In genomic region chr3:134048278-134048996, GRCh38 we compare ENCODE assay signal across 29 cellular contexts. TPM values are rescaled to one million over a fixed set of nuclear protein-coding genes. Genes with fewer than 3 reads are reported as not detected.
"Had no signal": no experiment of that assay in that cellular context is flagged by ENCODE, and none has a peak within 500 bp of the region (broad histone marks: within the 10 kb centered on the region; RNA-seq: fewer than 3 reads in every experiment).

No MANE protein-coding gene starts in this region.

- H3K4me3 Mint-ChIP-seq: central memory CD8-positive, alpha-beta T cell; memory B cell; mesothelial cell of epicardium; naive B cell; natural killer cell treated with Interleukin-12 subunit alpha and Interleukin-12 subunit beta and Interleukin-15 and Interleukin-18, amount 100 ng/mL, for 72 hours had no signal

- H3K27ac Mint-ChIP-seq: memory B cell; mesothelial cell of epicardium; naive B cell; natural killer cell treated with Interleukin-12 subunit alpha and Interleukin-12 subunit beta and Interleukin-15 and Interleukin-18, amount 100 ng/mL, for 72 hours; progenitor cell of endocrine pancreas had no signal

- ATAC-seq: left lobe of liver, mucosa of descending colon, pancreas, sciatic nerve had no signal

- H3K27ac ChIP-seq: colonic mucosa, esophagus squamous epithelium, hepatocyte, pancreas, testis, tibial artery, vagina had no signal

- H3K36me3 Mint-ChIP-seq: natural killer cell treated with Interleukin-12 subunit alpha and Interleukin-12 subunit beta and Interleukin-15 and Interleukin-18, amount 100 ng/mL, for 72 hours had no signal

- H3K36me3 ChIP-seq: colonic mucosa, esophagus squamous epithelium, pancreas, tibial artery, vagina had no signal

- H3K4me3 ChIP-seq: colonic mucosa, esophagus squamous epithelium, hepatocyte, lung, mucosa of descending colon, pancreas, smooth muscle cell, testis, tibial artery, vagina had no signal

- H3K27me3 Mint-ChIP-seq: progenitor cell of endocrine pancreas had no signal

- H3K9me3 ChIP-seq: colonic mucosa, esophagus squamous epithelium, pancreas, testis, vagina had no signal

- DNase-seq: colonic mucosa; dermis blood vessel endothelial cell; effector memory CD4-positive, alpha-beta T cell; erythroblast; esophagus squamous epithelium; kidney; mucosa of descending colon; naive B cell; occipital lobe; pancreas; stimulated activated CD4-positive, alpha-beta T cell treated with anti-CD3 and anti-CD28 coated beads, Interleukin-12 subunit alpha, Interleukin-12 subunit beta, amount 100 ng/mL, for 4 hours; stimulated activated CD4-positive, alpha-beta T cell treated with anti-CD3 and anti-CD28 coated beads, Interleukin-1b, Interleukin-23, amount 100 ng/mL, for 48 hours; stimulated activated CD4-positive, alpha-beta T cell treated with anti-CD3 and anti-CD28 coated beads, Interleukin-4, amount 100 ng/mL, for 1 hour; stimulated activated CD8-positive, alpha-beta memory T cell treated with anti-CD3 and anti-CD28 coated beads, Interleukin-4, amount 100 ng/mL, for 48 hours; stimulated activated naive CD4-positive, alpha-beta T cell treated with Interleukin-2 at 50 U/mL for 16 hours; substantia nigra; testis had no signal

- H3K27me3 ChIP-seq: colonic mucosa, esophagus squamous epithelium, hepatocyte, pancreas, testis, tibial artery, vagina had no signal

- H3K4me1 ChIP-seq: colonic mucosa, esophagus squamous epithelium, pancreas, testis, tibial artery, vagina had no signal

- H3K4me1 Mint-ChIP-seq: central memory CD8-positive, alpha-beta T cell; memory B cell; mesothelial cell of epicardium; naive B cell had no signal

RNA-seq across cellular contexts. Expression of gene SLCO2A1, which starts 18.7 kb away (rescaled TPM):
- total RNA-seq: natural killer cell treated with Interleukin-12 subunit alpha and Interleukin-12 subunit beta and Interleukin-15 and Interleukin-18, amount 100 ng/mL, for 72 hours had no signal
